ENCODE assay signal across 12 cellular contexts in genomic region chr7:40586197-40586596, GRCh38.
A peak's percentile ranks its signal among the peaks of the same experiment; 100 is the strongest.
DNase-seq lines count a peak whose midpoint lies in the region; ATAC-seq, FAIRE-seq and TF ChIP-seq lines count a peak whose summit lies in the region.
"Had no signal": no experiment of that assay in that cellular context is flagged by ENCODE, and none has a peak within 500 bp of the region (broad histone marks: within the 10 kb centered on the region; RNA-seq: fewer than 3 reads in every experiment).

No MANE protein-coding gene starts in this region.

- no peaks in the 10 kb centered on the region; the same call in 2 of the 3 replicates for H3K9me3 Mint-ChIP-seq in GM23338

- DNase-seq in GF-D8 (lab: John Stamatoyannopoulos, UW): peak; percentile 33
- peak; percentile 84 for DNase-seq in NOMO-1 treated with DMSO at 0.1 percent for 48 hours (lab: John Stamatoyannopoulos, UW; ENCODE audit: unreplicated experiment)
- DNase-seq in endothelial cell of umbilical vein (ENCODE audit: low read depth, low spot score): peak; percentile 31
- DNase-seq in non-pigmented ciliary epithelial cell (ENCODE audit: low read depth): peak; percentile 57
- no peak for DNase-seq in GM23338 (ENCODE audit: low spot score)
- no peak for DNase-seq in GM12892 (ENCODE audit: insufficient read length)
- DNase-seq in stimulated activated CD4-positive, alpha-beta T cell treated with anti-CD3 and anti-CD28 coated beads, Interleukin-2, amount 100 ng/mL, for 48 hours: no peak
- no peak for DNase-seq in NCI-H1105 treated with DMSO at 0.1 percent for 48 hours (lab: John Stamatoyannopoulos, UW)
- DNase-seq: activated CD4-positive, CD25-positive, alpha-beta regulatory T cell treated with anti-CD3 and anti-CD28 coated beads, Interleukin-2, amount 50 U/mL, for 72 hours; COR-L47; NCI-H187 had no signal

- H2AFZ ChIP-seq in endothelial cell of umbilical vein (ENCODE audit: low read depth, low read length): no peak overlapping the region
- no peak overlapping the region for H2AFZ ChIP-seq in GM23338

- no peaks in the 10 kb centered on the region for H3K27me3 Mint-ChIP-seq in GM23338 (ENCODE audit: insufficient read depth, low read depth, poor library complexity)

- no peaks in the 10 kb centered on the region for H3K9me1 ChIP-seq in endothelial cell of umbilical vein (replicated peaks; ENCODE audit: control insufficient read depth, extremely low read depth, insufficient read depth, low read length)

- H3K4me3 ChIP-seq in endothelial cell of umbilical vein (replicated peaks in 1 of 3; ENCODE audit: insufficient read depth in 1 of 3, low read depth in 1 of 3, low read length in 3 of 3): no peak overlapping the region
- H3K4me3 ChIP-seq in GM23338: no peak overlapping the region
- H3K4me3 ChIP-seq: suprapubic skin had no signal

- H3K36me3 ChIP-seq in endothelial cell of umbilical vein (ENCODE audit: control insufficient read depth in 2 of 2, extremely low read depth in 1 of 2, insufficient read depth in 2 of 2, low read length in 2 of 2) (no peaks in the 10 kb centered on the region), GM23338 (ENCODE audit: insufficient read depth) (no peaks in the 10 kb centered on the region)
- H3K36me3 ChIP-seq: suprapubic skin had no signal

- CTCF ChIA-PET in endothelial cell of umbilical vein (lab: Charles Lee): interaction anchor here (1.0 to 2.1 kb wide), 4 partner anchors 16 to 354 kb away, joined by 3 to 6 read pairs (median 4); no protein-coding TSS in a partner anchor

- no peaks in the 10 kb centered on the region for H3K9me2 ChIP-seq in GM23338 (ENCODE audit: insufficient read depth)

- no peaks in the 10 kb centered on the region for H3K9me3 ChIP-seq in endothelial cell of umbilical vein (replicated peaks; ENCODE audit: control insufficient read depth, insufficient read depth, low read length)
- H3K9me3 ChIP-seq: suprapubic skin had no signal

- H3K27me3 ChIP-seq in endothelial cell of umbilical vein (ENCODE audit: control insufficient read depth in 2 of 2, insufficient read depth in 2 of 2, low read length in 2 of 2) (no peaks in the 10 kb centered on the region), GM23338 (ENCODE audit: insufficient read depth) (no peaks in the 10 kb centered on the region)
- H3K27me3 ChIP-seq: suprapubic skin had no signal

- intact Hi-C loops in endothelial cell of umbilical vein (cut with micrococcal nuclease): no loop called here

- TF ChIP-seq POLR2A in endothelial cell of umbilical vein (IDR thresholded peaks at IDR 0.05; ENCODE audit: low read depth, low read length) (no peak), GM12892 (IDR thresholded peaks at IDR 0.05; ENCODE audit: low read depth, low read length) (no peak)

- H3K4me1 Mint-ChIP-seq in GM23338: peaks cover 14% of the 10 kb centered on the region

- BruUV-seq in endothelial cell of umbilical vein (replicated peaks; lab: Mats Ljungman, UMichigan): no TSS peak

- H3K79me2 ChIP-seq in endothelial cell of umbilical vein (ENCODE audit: control insufficient read depth, insufficient read depth, low read length) (no peaks in the 10 kb centered on the region), GM23338 (replicated peaks; ENCODE audit: insufficient read depth) (no peaks in the 10 kb centered on the region)

- no peaks in the 10 kb centered on the region for H3F3A ChIP-seq in GM23338 (replicated peaks; ENCODE audit: low read depth)

- H3K9ac ChIP-seq in endothelial cell of umbilical vein (replicated peaks; ENCODE audit: extremely low read depth, insufficient read depth, low read length): no peak overlapping the region

- H3K27ac ChIP-seq in endothelial cell of umbilical vein (ENCODE audit: insufficient read depth, low read depth, low read length): no peak overlapping the region
- no peak overlapping the region for H3K27ac ChIP-seq in GM23338 (ENCODE audit: low read depth)
- H3K27ac ChIP-seq: suprapubic skin had no signal

- dilution Hi-C loops in endothelial cell of umbilical vein (cut with MboI; ENCODE audit: extremely low pct_ligation_motif_present, low sequenced_read_pairs): no loop called here

- H3K4me2 ChIP-seq in endothelial cell of umbilical vein (ENCODE audit: insufficient read depth, low read length) (no peak overlapping the region), GM23338 (no peak overlapping the region)

- H3K36me3 Mint-ChIP-seq in GM23338 (ENCODE audit: low read depth): no peaks in the 10 kb centered on the region

- FAIRE-seq in endothelial cell of umbilical vein (lab: Jason Lieb, UNC) (no peak), GM12892 (lab: Jason Lieb, UNC) (no peak)

- TF ChIP-seq CTCF in endothelial cell of umbilical vein (IDR thresholded peaks at IDR 0.05; ENCODE audit: extremely low read depth in 1 of 2, insufficient read depth in 1 of 2, low read depth in 1 of 2, low read length in 2 of 2) (no peak), GM23338 (conservative IDR thresholded peaks at IDR 0.05; ENCODE audit: low read depth in 2 of 2) (no peak)

- peaks cover 20% of the 10 kb centered on the region for H3K4me1 ChIP-seq in endothelial cell of umbilical vein (ENCODE audit: control insufficient read depth, extremely low read depth, insufficient read depth, low read length)
- peaks cover 12% of the 10 kb centered on the region; the same call in 1 of the 2 replicates for H3K4me1 ChIP-seq in GM23338 (ENCODE audit: insufficient read depth)
- H3K4me1 ChIP-seq: suprapubic skin had no signal

- H4K20me1 ChIP-seq in endothelial cell of umbilical vein (replicated peaks; ENCODE audit: control insufficient read depth, extremely low read depth, insufficient read depth, low read length): no peaks in the 10 kb centered on the region
- no peaks in the 10 kb centered on the region for H4K20me1 ChIP-seq in GM23338 (replicated peaks; ENCODE audit: insufficient read depth)

- H3K4me3 Mint-ChIP-seq in GM23338: no peak overlapping the region

- ATAC-seq in GM23338: no peak

- no peak overlapping the region for H3K27ac Mint-ChIP-seq in GM23338

- POLR2A ChIA-PET in endothelial cell of umbilical vein (lab: Charles Lee): no interaction called here

TF ChIP-seq in endothelial cell of umbilical vein, 7 proteins besides CTCF, POLR2A, EP300 and RAD21:
- TF ChIP-seq FOS (IDR thresholded peaks at IDR 0.05; ENCODE audit: borderline replicate concordance, insufficient read depth, low read length): peak; percentile 51
- no peak for TF ChIP-seq EZH2 (IDR thresholded peaks at IDR 0.05; ENCODE audit: borderline replicate concordance, low read depth, low read length, severe bottlenecking)
- TF ChIP-seq GATA2 (IDR thresholded peaks at IDR 0.05; ENCODE audit: insufficient read depth, insufficient read length, low read depth, low read length): no peak

TF ChIP-seq in GM23338, 12 proteins besides CTCF, POLR2A, EP300 and RAD21 (continues in another document):
- TF ChIP-seq ZNF114 (CRISPR knock-in tag; IDR thresholded peaks at IDR 0.05): no peak
- no peak for TF ChIP-seq JUNB (IDR thresholded peaks at IDR 0.05; ENCODE audit: unreplicated experiment)
- TF ChIP-seq ZNF331 (CRISPR knock-in tag; IDR thresholded peaks at IDR 0.05; ENCODE audit: low read depth): no peak
- TF ChIP-seq REST (IDR thresholded peaks at IDR 0.05; ENCODE audit: unreplicated experiment): no peak
- TF ChIP-seq CREB1 (CRISPR knock-in tag; IDR thresholded peaks at IDR 0.05; ENCODE audit: low read depth): no peak
- no peak for TF ChIP-seq EZH2 (IDR thresholded peaks at IDR 0.05; ENCODE audit: low read depth, unreplicated experiment)
- no peak for TF ChIP-seq EZH2phosphoT487 (IDR thresholded peaks at IDR 0.05; ENCODE audit: unreplicated experiment)
- no peak for TF ChIP-seq POLR2AphosphoS5 (IDR thresholded peaks at IDR 0.05; ENCODE audit: low read depth)
- no peak for TF ChIP-seq NANOG (IDR thresholded peaks at IDR 0.05; ENCODE audit: borderline replicate concordance)
- no peak for TF ChIP-seq STAT1 (IDR thresholded peaks at IDR 0.05; ENCODE audit: unreplicated experiment)

Comparison
In these comparisons a context has a peak if more than half of its experiments do, and no peak if none do; other contexts are left out.
1. DNase-seq: peak in GF-D8 (single experiment), NOMO-1 treated with DMSO at 0.1 percent for 48 hours (single experiment), endothelial cell of umbilical vein (single experiment) and non-pigmented ciliary epithelial cell (single experiment); none in GM23338 (single experiment), GM12892 (single experiment), stimulated activated CD4-positive, alpha-beta T cell treated with anti-CD3 and anti-CD28 coated beads, Interleukin-2, amount 100 ng/mL, for 48 hours (0 of 2) and NCI-H1105 treated with DMSO at 0.1 percent for 48 hours (single experiment).